19 cellular contexts compared by ENCODE assay signal in the genomic region with DNA sequence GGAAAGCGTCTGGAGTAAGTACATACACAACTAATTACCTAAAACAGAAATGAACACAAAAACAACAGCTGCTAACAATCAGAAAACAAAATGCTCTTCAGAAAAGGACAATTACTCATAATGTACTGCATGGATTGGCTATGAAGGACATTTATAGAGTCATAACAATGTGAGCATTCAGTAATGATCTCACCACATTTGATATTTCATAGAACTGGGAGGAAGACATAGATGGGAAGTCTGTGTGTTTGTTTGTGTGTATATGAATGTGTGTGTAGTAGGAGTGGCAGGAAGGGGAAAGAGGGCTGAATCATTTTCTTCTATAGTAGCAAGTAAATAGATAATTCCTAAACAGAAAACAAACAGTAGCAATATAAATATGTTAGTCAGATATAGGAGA. TPM values are rescaled to one million over a fixed set of nuclear protein-coding genes. Genes with fewer than 3 reads are reported as not detected.
"Had no signal": no experiment of that assay in that cellular context is flagged by ENCODE, and none has a peak within 500 bp of the region (broad histone marks: within the 10 kb centered on the region; RNA-seq: fewer than 3 reads in every experiment).

No MANE protein-coding gene starts in this region.

- H3K4me3 ChIP-seq: breast epithelium, dorsolateral prefrontal cortex, lower lobe of right lung, right atrium auricular region, smooth muscle cell, tibial nerve, vagina had no signal

- DNase-seq: activated CD4-positive, alpha-beta memory T cell treated with anti-CD3 and anti-CD28 coated beads for 36 hours; activated gamma-delta T cell; activated naive CD8-positive, alpha-beta T cell treated with anti-CD3 and anti-CD28 coated beads for 36 hours; activated T-cell treated with anti-CD3 and anti-CD28 coated beads, Interleukin-2, amount 50 U/mL, for 48 hours; anterior cingulate cortex; dorsolateral prefrontal cortex; hypothalamus; lower lobe of right lung; midbrain; naive B cell; T1000 had no signal

- H3K4me2 ChIP-seq: smooth muscle cell had no signal

- H3K4me3 Mint-ChIP-seq: activated CD4-positive, alpha-beta memory T cell treated with anti-CD3 and anti-CD28 coated beads for 36 hours; activated naive CD8-positive, alpha-beta T cell treated with anti-CD3 and anti-CD28 coated beads for 36 hours; naive B cell; stimulated activated memory B cell treated with anti-CD40 and anti-IgM and Interleukin-4, amounts not matched to agents 10 μg/mL and 1 μg/mL and 100 μg/mL, for 72 hours had no signal

- H3K27me3 Mint-ChIP-seq: activated CD4-positive, alpha-beta memory T cell treated with anti-CD3 and anti-CD28 coated beads for 36 hours; stimulated activated memory B cell treated with anti-CD40 and anti-IgM and Interleukin-4, amounts not matched to agents 10 μg/mL and 1 μg/mL and 100 μg/mL, for 72 hours had no signal

- H3K4me1 Mint-ChIP-seq: activated naive CD8-positive, alpha-beta T cell treated with anti-CD3 and anti-CD28 coated beads for 36 hours; naive B cell; stimulated activated memory B cell treated with anti-CD40 and anti-IgM and Interleukin-4, amounts not matched to agents 10 μg/mL and 1 μg/mL and 100 μg/mL, for 72 hours had no signal

- H3K27me3 ChIP-seq: breast epithelium, right atrium auricular region, tibial nerve, vagina had no signal

- FAIRE-seq: endometrium had no signal

- H3K9me3 ChIP-seq: breast epithelium, lower lobe of right lung, right atrium auricular region, tibial nerve, vagina had no signal

- H3K36me3 Mint-ChIP-seq: activated CD4-positive, alpha-beta memory T cell treated with anti-CD3 and anti-CD28 coated beads for 36 hours; activated naive CD8-positive, alpha-beta T cell treated with anti-CD3 and anti-CD28 coated beads for 36 hours; naive B cell; stimulated activated memory B cell treated with anti-CD40 and anti-IgM and Interleukin-4, amounts not matched to agents 10 μg/mL and 1 μg/mL and 100 μg/mL, for 72 hours had no signal

- ATAC-seq: lower lobe of right lung; stimulated activated memory B cell treated with anti-CD40 and anti-IgM and Interleukin-4, amounts not matched to agents 10 μg/mL and 1 μg/mL and 100 μg/mL, for 72 hours had no signal

- H3K4me1 ChIP-seq: breast epithelium, lower lobe of right lung, tibial nerve had no signal

- H3K27ac ChIP-seq: breast epithelium, dorsolateral prefrontal cortex, lower lobe of right lung, right atrium auricular region, vagina, VCaP had no signal

- H3K9me3 Mint-ChIP-seq: activated CD4-positive, alpha-beta memory T cell treated with anti-CD3 and anti-CD28 coated beads for 36 hours; activated naive CD8-positive, alpha-beta T cell treated with anti-CD3 and anti-CD28 coated beads for 36 hours; naive B cell had no signal

- H3K36me3 ChIP-seq: breast epithelium, lower lobe of right lung, right atrium auricular region, tibial nerve, vagina had no signal

- H3K27ac Mint-ChIP-seq: activated CD4-positive, alpha-beta memory T cell treated with anti-CD3 and anti-CD28 coated beads for 36 hours; activated naive CD8-positive, alpha-beta T cell treated with anti-CD3 and anti-CD28 coated beads for 36 hours; naive B cell; stimulated activated memory B cell treated with anti-CD40 and anti-IgM and Interleukin-4, amounts not matched to agents 10 μg/mL and 1 μg/mL and 100 μg/mL, for 72 hours had no signal

RNA-seq across cellular contexts. Expression of gene PRKG1, which starts 29.5 kb away (rescaled TPM):
- total RNA-seq: activated CD4-positive, alpha-beta memory T cell treated with anti-CD3 and anti-CD28 coated beads for 36 hours; activated naive CD8-positive, alpha-beta T cell treated with anti-CD3 and anti-CD28 coated beads for 36 hours had no signal
